In the genomic region with DNA sequence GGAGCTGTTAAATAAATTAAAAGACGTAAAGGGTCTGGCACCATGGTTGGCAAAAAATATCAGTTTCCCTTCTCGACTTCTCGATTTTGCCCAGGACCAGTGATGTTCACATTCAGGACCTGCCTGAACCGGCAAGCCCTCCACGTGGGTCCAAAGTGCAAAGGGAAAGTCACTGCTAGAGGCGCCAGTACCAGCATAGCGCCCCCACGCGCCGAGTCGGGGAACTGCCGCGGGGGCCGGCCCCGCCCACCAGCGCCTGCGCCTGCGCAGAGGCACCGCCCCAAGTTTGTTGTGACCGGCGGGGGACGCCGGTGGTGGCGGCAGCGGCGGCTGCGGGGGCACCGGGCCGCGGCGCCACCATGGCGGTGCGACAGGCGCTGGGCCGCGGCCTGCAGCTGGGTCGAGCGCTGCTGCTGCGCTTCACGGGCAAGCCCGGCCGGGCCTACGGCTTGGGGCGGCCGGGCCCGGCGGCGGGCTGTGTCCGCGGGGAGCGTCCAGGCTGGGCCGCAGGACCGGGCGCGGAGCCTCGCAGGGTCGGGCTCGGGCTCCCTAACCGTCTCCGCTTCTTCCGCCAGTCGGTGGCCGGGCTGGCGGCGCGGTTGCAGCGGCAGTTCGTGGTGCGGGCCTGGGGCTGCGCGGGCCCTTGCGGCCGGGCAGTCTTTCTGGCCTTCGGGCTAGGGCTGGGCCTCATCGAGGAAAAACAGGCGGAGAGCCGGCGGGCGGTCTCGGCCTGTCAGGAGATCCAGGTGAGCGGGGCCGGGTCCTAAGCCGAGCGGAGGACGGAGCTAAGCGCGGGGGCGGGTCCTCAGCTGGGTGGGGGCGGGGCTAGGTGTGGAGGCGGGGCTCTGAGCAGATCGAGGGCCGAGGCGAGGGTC, we compare ENCODE assay signal across 8 cellular contexts. TPM values are rescaled to one million over a fixed set of nuclear protein-coding genes. Genes with fewer than 3 reads are reported as not detected.
DNase-seq lines count a peak whose midpoint lies in the region; ATAC-seq and TF ChIP-seq lines count a peak whose summit lies in the region.

Gene PINK1 (plus strand): TSS at position 269 of the 875 bp plus-strand sequence. CDS start 91 bp downstream, at position 360.

- TF ChIP-seq EP300 in neural cell (conservative IDR thresholded peaks at IDR 0.05; ENCODE audit: poor library complexity, severe bottlenecking), result peak; percentile 61

- no peaks in the 10 kb centered on the region for H4K20me1 ChIP-seq in neural cell (ENCODE audit: insufficient read depth)

- H3K27me3 Mint-ChIP-seq in stimulated activated naive CD8-positive, alpha-beta T cell treated with anti-CD3 and anti-CD28 coated beads, Interleukin-15, amount 100 ng/mL, for 72 hours, result peaks cover under 1% of the 10 kb centered on the region

- peak; percentile 96 for TF ChIP-seq CTCF in C4-2B (conservative IDR thresholded peaks at IDR 0.05)
- TF ChIP-seq CTCF in foreskin fibroblast (IDR thresholded peaks at IDR 0.05; ENCODE audit: low read depth, low read length), result peak; percentile 95
- peak; percentile 99 for TF ChIP-seq CTCF in neural cell (IDR thresholded peaks at IDR 0.05; ENCODE audit: poor library complexity, severe bottlenecking)

- H3K4me3 ChIP-seq in foreskin fibroblast (ENCODE audit: low read depth in 1 of 2, low read length in 2 of 2) (peak within 1 kb of the TSS; percentile 76 to 90), neural cell (ENCODE audit: low read length) (peak within 1 kb of the TSS; percentile 67)

- no peaks in the 10 kb centered on the region for H3K27me3 ChIP-seq in neural cell (ENCODE audit: insufficient read depth, low read depth, low read length)

- peak within 1 kb of the TSS; percentile 94 for H3K4me2 ChIP-seq in neural cell (ENCODE audit: low read length)

- H3K9me3 Mint-ChIP-seq in stimulated activated naive CD8-positive, alpha-beta T cell treated with anti-CD3 and anti-CD28 coated beads, Interleukin-15, amount 100 ng/mL, for 72 hours, result peaks cover 4 to 7% of the 10 kb centered on the region in 2 donors

- DNase-seq in LHCN-M2 (ENCODE audit: low read depth) (peak; percentile 68), SHP77 (lab: John Stamatoyannopoulos, UW) (peak; percentile 51 to 56), foreskin fibroblast (peak; percentile 50 to 87)
- peak; percentile 81 for DNase-seq in activated gamma-delta T cell treated with anti-CD3 and anti-CD28 coated beads, Interleukin-2, amount 50 U/mL, for 16 hours (ENCODE audit: low read depth)
- peak; percentile 88 to 97 for DNase-seq in stimulated activated naive CD8-positive, alpha-beta T cell treated with anti-CD3 and anti-CD28 coated beads, Interleukin-15, amount 100 ng/mL, for 72 hours

- peak within 1 kb of the TSS; percentile 85 to 95 for H3K4me3 Mint-ChIP-seq in stimulated activated naive CD8-positive, alpha-beta T cell treated with anti-CD3 and anti-CD28 coated beads, Interleukin-15, amount 100 ng/mL, for 72 hours

- H3K27ac Mint-ChIP-seq in stimulated activated naive CD8-positive, alpha-beta T cell treated with anti-CD3 and anti-CD28 coated beads, Interleukin-15, amount 100 ng/mL, for 72 hours, result peak within 1 kb of the TSS; percentile 84 to 93

- ATAC-seq in GM19463 (IDR thresholded peaks at IDR 0.05; ENCODE audit: unreplicated experiment), result peak; percentile 61
- peak; percentile 93 for ATAC-seq in stimulated activated naive CD8-positive, alpha-beta T cell treated with anti-CD3 and anti-CD28 coated beads, Interleukin-15, amount 100 ng/mL, for 72 hours

- H3K79me2 ChIP-seq in neural cell (replicated peaks; ENCODE audit: insufficient read depth, low read length), result no peaks in the 10 kb centered on the region

- peak within 1 kb of the TSS; percentile 69 for H2AFZ ChIP-seq in neural cell (ENCODE audit: low read depth, low read length)

- peak; percentile 82 for TF ChIP-seq RAD21 in neural cell (conservative IDR thresholded peaks at IDR 0.05)

- H3K9ac ChIP-seq in neural cell (ENCODE audit: low read length), result peak within 1 kb of the TSS; percentile 93

- no peaks in the 10 kb centered on the region for H3K9me2 ChIP-seq in neural cell (ENCODE audit: insufficient read depth, low read length)

- no peaks in the 10 kb centered on the region for H3K9me3 ChIP-seq in neural cell (ENCODE audit: low read length)

- no peaks in the 10 kb centered on the region for H3F3A ChIP-seq in neural cell (ENCODE audit: insufficient read depth, low read length, poor library complexity, severe bottlenecking)

- peaks cover 10% of the 10 kb centered on the region for H3K4me1 Mint-ChIP-seq in stimulated activated naive CD8-positive, alpha-beta T cell treated with anti-CD3 and anti-CD28 coated beads, Interleukin-15, amount 100 ng/mL, for 72 hours

- no peaks in the 10 kb centered on the region for H3K36me3 ChIP-seq in neural cell (ENCODE audit: insufficient read depth, low read length)

- peak within 1 kb of the TSS; percentile 65 for H3K27ac ChIP-seq in C4-2B
- peak within 1 kb of the TSS; percentile 83 for H3K27ac ChIP-seq in neural cell (ENCODE audit: low read length)

TF ChIP-seq in neural cell, 6 proteins besides CTCF, POLR2A, EP300 and RAD21:
- TF ChIP-seq EZH2 (IDR thresholded peaks at IDR 0.05; ENCODE audit: borderline replicate concordance, insufficient read depth, low read length, poor library complexity, severe bottlenecking) (no peak), MXI1 (conservative IDR thresholded peaks at IDR 0.05; ENCODE audit: poor library complexity, severe bottlenecking) (peak; percentile 84), SMC3 (conservative IDR thresholded peaks at IDR 0.05; ENCODE audit: poor library complexity) (peak; percentile 92), POLR2AphosphoS5 (IDR thresholded peaks at IDR 0.05) (peak; percentile 79), TAF1 (IDR thresholded peaks at IDR 0.05; ENCODE audit: low read depth) (no peak)
- TF ChIP-seq, protein P1, sequence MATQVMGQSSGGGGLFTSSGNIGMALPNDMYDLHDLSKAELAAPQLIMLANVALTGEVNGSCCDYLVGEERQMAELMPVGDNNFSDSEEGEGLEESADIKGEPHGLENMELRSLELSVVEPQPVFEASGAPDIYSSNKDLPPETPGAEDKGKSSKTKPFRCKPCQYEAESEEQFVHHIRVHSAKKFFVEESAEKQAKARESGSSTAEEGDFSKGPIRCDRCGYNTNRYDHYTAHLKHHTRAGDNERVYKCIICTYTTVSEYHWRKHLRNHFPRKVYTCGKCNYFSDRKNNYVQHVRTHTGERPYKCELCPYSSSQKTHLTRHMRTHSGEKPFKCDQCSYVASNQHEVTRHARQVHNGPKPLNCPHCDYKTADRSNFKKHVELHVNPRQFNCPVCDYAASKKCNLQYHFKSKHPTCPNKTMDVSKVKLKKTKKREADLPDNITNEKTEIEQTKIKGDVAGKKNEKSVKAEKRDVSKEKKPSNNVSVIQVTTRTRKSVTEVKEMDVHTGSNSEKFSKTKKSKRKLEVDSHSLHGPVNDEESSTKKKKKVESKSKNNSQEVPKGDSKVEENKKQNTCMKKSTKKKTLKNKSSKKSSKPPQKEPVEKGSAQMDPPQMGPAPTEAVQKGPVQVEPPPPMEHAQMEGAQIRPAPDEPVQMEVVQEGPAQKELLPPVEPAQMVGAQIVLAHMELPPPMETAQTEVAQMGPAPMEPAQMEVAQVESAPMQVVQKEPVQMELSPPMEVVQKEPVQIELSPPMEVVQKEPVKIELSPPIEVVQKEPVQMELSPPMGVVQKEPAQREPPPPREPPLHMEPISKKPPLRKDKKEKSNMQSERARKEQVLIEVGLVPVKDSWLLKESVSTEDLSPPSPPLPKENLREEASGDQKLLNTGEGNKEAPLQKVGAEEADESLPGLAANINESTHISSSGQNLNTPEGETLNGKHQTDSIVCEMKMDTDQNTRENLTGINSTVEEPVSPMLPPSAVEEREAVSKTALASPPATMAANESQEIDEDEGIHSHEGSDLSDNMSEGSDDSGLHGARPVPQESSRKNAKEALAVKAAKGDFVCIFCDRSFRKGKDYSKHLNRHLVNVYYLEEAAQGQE (IDR thresholded peaks at IDR 0.05; ENCODE audit: borderline replicate concordance), result peak; percentile 39

RNA-seq across cellular contexts. Expression of gene PINK1, which starts in this region (rescaled TPM):
- total RNA-seq in LHCN-M2 (2014; rRNA removed), result 39.7 and 45.5 TPM in 2 replicates
- 75.5 TPM for polyA plus RNA-seq in LHCN-M2 (2012)
- polyA plus RNA-seq in neural cell, result 73.4 and 95.3 TPM in 2 replicates
- polyA minus RNA-seq in neural cell, result 68.2 and 76.9 TPM in 2 replicates

Comparison
In these comparisons a context has a peak if more than half of its experiments do, and no peak if none do; other contexts are left out.
1. Peak in every context shown above with its lines: DNase-seq, ATAC-seq, H3K4me3 ChIP-seq and H3K27ac ChIP-seq.